Comparison of ENCODE assay signal across 11 cellular contexts in genomic region chr11:16252373-16252772, GRCh38.
DNase-seq lines count a peak whose midpoint lies in the region; ATAC-seq, FAIRE-seq and TF ChIP-seq lines count a peak whose summit lies in the region.
"Had no signal": no experiment of that assay in that cellular context is flagged by ENCODE, and none has a peak within 500 bp of the region (broad histone marks: within the 10 kb centered on the region; RNA-seq: fewer than 3 reads in every experiment).

No MANE protein-coding gene starts in this region.

- no peak overlapping the region for H3K4me3 Mint-ChIP-seq in CD14-positive monocyte

- peak overlapping the region; percentile 64 for H2AFZ ChIP-seq in HepG2 (ENCODE audit: low read length)

- H3K27me3 Mint-ChIP-seq in CD14-positive monocyte (ENCODE audit: low read depth in 3 of 3): peaks cover 0 to 3% (median 0%) of the 10 kb centered on the region in 3 donors

- no peak for FAIRE-seq in HepG2 (lab: Jason Lieb, UNC)

- TF ChIP-seq CTCF in C4-2B (conservative IDR thresholded peaks at IDR 0.05) (peak; percentile 46), HepG2 (CRISPR knock-in tag; IDR thresholded peaks at IDR 0.05) (no peak; the same call in 1 of the 2 replicates), CD14-positive monocyte (IDR thresholded peaks at IDR 0.05) (no peak)

- no peak overlapping the region for H3K27ac Mint-ChIP-seq in CD14-positive monocyte

- H4K20me1 ChIP-seq in HepG2 (ENCODE audit: insufficient read depth, low read length): no peaks in the 10 kb centered on the region

- intact Hi-C loops in HepG2 (cut with micrococcal nuclease; ENCODE audit: unreplicated experiment): loop anchor here (2.0 kb wide), 1 partner anchor 354 kb away; no protein-coding TSS in a partner anchor
- intact Hi-C loops in CD14-positive monocyte (cut with micrococcal nuclease): no loop called here

- peaks cover 8% of the 10 kb centered on the region for H3K4me1 ChIP-seq in HepG2 (ENCODE audit: insufficient read depth, low read length)
- H3K4me1 ChIP-seq: suprapubic skin had no signal

- H3K9me3 ChIP-seq in HepG2 (ENCODE audit: low read length): peaks cover 8% of the 10 kb centered on the region; the same call in 1 of the 2 replicates
- H3K9me3 ChIP-seq: suprapubic skin had no signal

- no peak for TF ChIP-seq POLR2A in HepG2 (IDR thresholded peaks at IDR 0.05; ENCODE audit: insufficient read depth in 1 of 2, low read depth in 2 of 2, low read length in 2 of 2)

- POLR2A ChIA-PET in HepG2 (lab: Yijun Ruan, JAX): no interaction called here

- TF ChIP-seq RAD21 in HepG2 (CRISPR knock-in tag; IDR thresholded peaks at IDR 0.05): no peak

- no peak overlapping the region for H3K27ac ChIP-seq in C4-2B
- H3K27ac ChIP-seq in HepG2 (ENCODE audit: extremely low read length, insufficient read depth, low read length): no peak overlapping the region
- H3K27ac ChIP-seq: suprapubic skin had no signal

- no peaks in the 10 kb centered on the region for H3K36me3 Mint-ChIP-seq in CD14-positive monocyte

- H3K27me3 ChIP-seq in HepG2 (ENCODE audit: control insufficient read depth in 1 of 2, insufficient read depth in 2 of 2, low read length in 2 of 2): no peaks in the 10 kb centered on the region
- H3K27me3 ChIP-seq: suprapubic skin had no signal

- no peaks in the 10 kb centered on the region for H3K79me2 ChIP-seq in HepG2 (ENCODE audit: insufficient read depth, low read length)

- H3K4me1 Mint-ChIP-seq in CD14-positive monocyte: no peaks in the 10 kb centered on the region

- H3K36me3 ChIP-seq in HepG2 (replicated peaks in 1 of 2; ENCODE audit: control insufficient read depth in 1 of 2, insufficient read depth in 2 of 2, low read length in 2 of 2): no peaks in the 10 kb centered on the region
- H3K36me3 ChIP-seq: suprapubic skin had no signal

- H3K9ac ChIP-seq in HepG2 (ENCODE audit: insufficient read depth, low read depth, low read length): no peak overlapping the region

- H3K4me2 ChIP-seq in HepG2 (ENCODE audit: low read depth, low read length): peak overlapping the region; percentile 24; the same call in 1 of the 2 replicates

- CTCF ChIA-PET in HepG2 (lab: Yijun Ruan, JAX; ENCODE audit: low intra/inter-chr PET ratio, low total read pairs): no interaction called here

- TF ChIP-seq EP300 in HepG2 (IDR thresholded peaks at IDR 0.05; ENCODE audit: low read depth in 2 of 2, low read length in 2 of 2) (no peak), HepG2 (CRISPR knock-in tag; IDR thresholded peaks at IDR 0.05; ENCODE audit: borderline replicate concordance) (no peak)

- BruUV-seq in HepG2 (replicated peaks; lab: Mats Ljungman, UMichigan): no TSS peak

- DNase-seq in HT-29 (ENCODE audit: low spot score) (peak; percentile 47), T47D (ENCODE audit: low read depth in 1 of 2, low spot score in 1 of 2) (peak; percentile 4 to 40), HepG2 (ENCODE audit: low spot score) (peak; percentile 12), CD14-positive monocyte (ENCODE audit: low spot score) (no peak), glomerular visceral epithelial cell (ENCODE audit: extremely low spot score) (no peak), KG1 (lab: John Stamatoyannopoulos, UW) (no peak)
- DNase-seq: activated CD4-positive, CD25-positive, alpha-beta regulatory T cell; NCI-H1105 had no signal

- WGBS in HepG2 (ENCODE audit: low lambda C conversion rate): 6% methylated on average over 3 of the region's 4 CpGs

- H3K9me3 Mint-ChIP-seq in CD14-positive monocyte: peaks cover 0 to 10% (median 4%) of the 10 kb centered on the region in 7 donors

- in situ Hi-C loops in T47D (cut with HindIII; ENCODE audit: low pct_unique_long_range_greater_than_20kb, low sequenced_read_pairs) (no loop called here), HepG2 (cut with HindIII; ENCODE audit: extremely low pct_ligation_motif_present, low pct_unique_long_range_greater_than_20kb) (no loop called here)

- H3K4me3 ChIP-seq in HepG2 (replicated peaks in 1 of 3; ENCODE audit: insufficient read depth in 1 of 3, low read depth in 2 of 3, low read length in 3 of 3): no peak overlapping the region
- H3K4me3 ChIP-seq: suprapubic skin had no signal

- peak; percentile 77 for ATAC-seq in HepG2
- no peak for ATAC-seq in HG03280 (IDR thresholded peaks at IDR 0.05; ENCODE audit: unreplicated experiment)

TF ChIP-seq in HepG2, 621 proteins besides CTCF, POLR2A, EP300 and RAD21:
- TF ChIP-seq ZSCAN22 (CRISPR knock-in tag; IDR thresholded peaks at IDR 0.05) (no peak), STAG1 (CRISPR knock-in tag; IDR thresholded peaks at IDR 0.05) (peak; percentile 16; the same call in 1 of the 2 replicates)
TF ChIP-seq in HepG2: peak in this region for 1.

Comparison
In these comparisons a context has a peak if more than half of its experiments do, and no peak if none do; other contexts are left out.
1. DNase-seq: peak in HT-29 (single experiment), T47D (2 of 2) and HepG2 (single experiment); none in CD14-positive monocyte (single experiment), glomerular visceral epithelial cell (single experiment) and KG1 (single experiment).